ENCODE assay signal across 18 cellular contexts in genomic region chr15:65413051-65413759, GRCh38. TPM values are rescaled to one million over a fixed set of nuclear protein-coding genes. Genes with fewer than 3 reads are reported as not detected.
"Had no signal": no experiment of that assay in that cellular context is flagged by ENCODE, and none has a peak within 500 bp of the region (broad histone marks: within the 10 kb centered on the region; RNA-seq: fewer than 3 reads in every experiment).

No MANE protein-coding gene starts in this region.

- H3K27me3 ChIP-seq: brain microvascular endothelial cell had no signal

- H2AFZ ChIP-seq: parathyroid adenoma had no signal

- DNase-seq: activated CD4-positive, alpha-beta T cell treated with anti-CD3 and anti-CD28 coated beads, Interleukin-2, amount 10 ng/mL, durations not matched to agents 7 days and 5 days; activated CD8-positive, alpha-beta T cell treated with anti-CD3 and anti-CD28 coated beads, Interleukin-2, amount 10 ng/mL, durations not matched to agents 7 days and 5 days; activated naive CD4-positive, alpha-beta T cell treated with Interleukin-2 at 50 U/mL for 16 hours; activated T-cell treated with anti-CD3 and anti-CD28 coated beads, Interleukin-2, amount 50 U/mL, for 24 hours; anterior cingulate cortex; brain microvascular endothelial cell; heart right ventricle; immature natural killer cell; left ventricle myocardium superior; mucosa of descending colon; naive B cell; stimulated activated naive B cell treated with anti-CD40 and anti-IgM and Interleukin-4, amounts not matched to agents 10 μg/mL and 1 μg/mL and 100 μg/mL, for 72 hours; upper lobe of right lung had no signal

- H3K4me1 Mint-ChIP-seq: immature natural killer cell had no signal

- H3K36me3 Mint-ChIP-seq: immature natural killer cell; naive B cell; stimulated activated naive B cell treated with anti-CD40 and anti-IgM and Interleukin-4, amounts not matched to agents 10 μg/mL and 1 μg/mL and 100 μg/mL, for 72 hours had no signal

- H3K4me3 Mint-ChIP-seq: activated CD4-positive, alpha-beta T cell treated with anti-CD3 and anti-CD28 coated beads, Interleukin-2, amount 10 ng/mL, durations not matched to agents 7 days and 5 days; activated CD8-positive, alpha-beta T cell treated with anti-CD3 and anti-CD28 coated beads, Interleukin-2, amount 10 ng/mL, durations not matched to agents 7 days and 5 days; activated T-cell treated with anti-CD3 and anti-CD28 coated beads, Interleukin-2, amount 50 U/mL, for 24 hours; central memory CD8-positive, alpha-beta T cell; immature natural killer cell; naive B cell; stimulated activated naive B cell treated with anti-CD40 and anti-IgM and Interleukin-4, amounts not matched to agents 10 μg/mL and 1 μg/mL and 100 μg/mL, for 72 hours had no signal

- H3K4me1 ChIP-seq: parathyroid adenoma, upper lobe of right lung had no signal

- H3K27ac ChIP-seq: brain microvascular endothelial cell, coronary artery, heart right ventricle, parathyroid adenoma, upper lobe of right lung had no signal

- H3K27ac Mint-ChIP-seq: activated CD4-positive, alpha-beta T cell treated with anti-CD3 and anti-CD28 coated beads, Interleukin-2, amount 10 ng/mL, durations not matched to agents 7 days and 5 days; activated CD8-positive, alpha-beta T cell treated with anti-CD3 and anti-CD28 coated beads, Interleukin-2, amount 10 ng/mL, durations not matched to agents 7 days and 5 days; activated T-cell treated with anti-CD3 and anti-CD28 coated beads, Interleukin-2, amount 50 U/mL, for 24 hours; activated T-helper 2 cell treated with anti-CD3 and anti-CD28 coated beads, Interferon-gamma antibody, Interleukin-2, Interleukin-4, amounts not matched to agents 10 μg/mL and 5 μg/mL and 100 μg/mL, durations not matched to agents 14 hours and 24 hours and 36 hours; immature natural killer cell; stimulated activated naive B cell treated with anti-CD40 and anti-IgM and Interleukin-4, amounts not matched to agents 10 μg/mL and 1 μg/mL and 100 μg/mL, for 72 hours had no signal

- H3K9me3 Mint-ChIP-seq: activated CD4-positive, alpha-beta T cell treated with anti-CD3 and anti-CD28 coated beads, Interleukin-2, amount 10 ng/mL, durations not matched to agents 7 days and 5 days; activated T-cell treated with anti-CD3 and anti-CD28 coated beads, Interleukin-2, amount 50 U/mL, for 24 hours; activated T-helper 2 cell treated with anti-CD3 and anti-CD28 coated beads, Interferon-gamma antibody, Interleukin-2, Interleukin-4, amounts not matched to agents 10 μg/mL and 5 μg/mL and 100 μg/mL, durations not matched to agents 14 hours and 24 hours and 36 hours; central memory CD8-positive, alpha-beta T cell; immature natural killer cell; stimulated activated naive B cell treated with anti-CD40 and anti-IgM and Interleukin-4, amounts not matched to agents 10 μg/mL and 1 μg/mL and 100 μg/mL, for 72 hours had no signal

- H3K9ac ChIP-seq: parathyroid adenoma had no signal

- ATAC-seq: activated CD4-positive, CD25-positive, alpha-beta regulatory T cell treated with anti-CD3 and anti-CD28 coated beads, Interleukin-2, amount 50 U/mL, for 24 hours; activated CD8-positive, alpha-beta T cell treated with anti-CD3 and anti-CD28 coated beads, Interleukin-2, amount 10 ng/mL, durations not matched to agents 7 days and 5 days; heart right ventricle; left ventricle myocardium superior; mucosa of descending colon; stimulated activated naive B cell treated with anti-CD40 and anti-IgM and Interleukin-4, amounts not matched to agents 10 μg/mL and 1 μg/mL and 100 μg/mL, for 72 hours; upper lobe of right lung had no signal

- H3K4me3 ChIP-seq: coronary artery, heart right ventricle, mucosa of descending colon, upper lobe of right lung had no signal

- H3K79me2 ChIP-seq: parathyroid adenoma had no signal

- H3K36me3 ChIP-seq: brain microvascular endothelial cell, heart right ventricle, upper lobe of right lung had no signal

- H3K9me3 ChIP-seq: heart right ventricle, mucosa of descending colon, upper lobe of right lung had no signal

RNA-seq across cellular contexts. Expression of gene IGDCC3, which starts 35.4 kb away (rescaled TPM):
- total RNA-seq: activated CD4-positive, alpha-beta T cell treated with anti-CD3 and anti-CD28 coated beads, Interleukin-2, amount 10 ng/mL, durations not matched to agents 7 days and 5 days; activated CD8-positive, alpha-beta T cell treated with anti-CD3 and anti-CD28 coated beads, Interleukin-2, amount 10 ng/mL, durations not matched to agents 7 days and 5 days; activated T-helper 2 cell treated with anti-CD3 and anti-CD28 coated beads, Interferon-gamma antibody, Interleukin-2, Interleukin-4, amounts not matched to agents 10 μg/mL and 5 μg/mL and 100 μg/mL, durations not matched to agents 14 hours and 24 hours and 36 hours; upper lobe of right lung had no signal
- polyA plus RNA-seq: immature natural killer cell had no signal
